Comparison of ENCODE assay signal across 10 cellular contexts in the genomic region with DNA sequence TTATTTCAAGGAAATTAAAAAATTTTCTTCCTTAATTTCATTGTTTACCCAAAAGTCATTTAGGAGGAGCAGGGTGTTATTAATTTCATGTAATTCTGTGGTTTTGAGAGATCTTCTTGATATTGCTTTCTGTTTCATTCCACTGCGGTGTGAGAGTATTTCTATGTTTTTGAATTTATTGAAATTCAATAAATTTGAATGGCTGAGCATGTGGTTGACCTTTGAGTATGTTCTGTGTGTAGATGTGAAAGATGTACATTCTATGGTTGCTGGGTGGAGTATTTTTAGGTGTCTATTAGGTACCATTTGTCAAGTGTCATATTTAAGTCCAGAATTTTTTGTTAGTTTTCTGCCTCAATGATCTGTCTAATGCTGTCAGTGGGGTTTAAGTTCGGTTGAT. TPM values are rescaled to one million over a fixed set of nuclear protein-coding genes. Genes with fewer than 3 reads are reported as not detected.
"Had no signal": no experiment of that assay in that cellular context is flagged by ENCODE, and none has a peak within 500 bp of the region (broad histone marks: within the 10 kb centered on the region; RNA-seq: fewer than 3 reads in every experiment).

No MANE protein-coding gene starts in this region.

- H3K4me3 ChIP-seq: GM23338 had no signal

- ATAC-seq: GM23338 had no signal

- FAIRE-seq: H1, H54, HTR-8/SVneo had no signal

- H2AFZ ChIP-seq: GM23338 had no signal

- H3K4me1 Mint-ChIP-seq: GM23338, H9, IgD-negative memory B cell had no signal

- H3K27ac ChIP-seq: KMS-11 had no signal

- H3K4me2 ChIP-seq: GM23338, KMS-11 had no signal

- H3K4me3 Mint-ChIP-seq: GM23338, H9, IgD-negative memory B cell had no signal

- H3K27ac Mint-ChIP-seq: GM23338, H9, IgD-negative memory B cell had no signal

- DNase-seq: H9, HCEC 1CT, KBM-7 had no signal

- H3K9ac ChIP-seq: KMS-11 had no signal

- H3K9me3 Mint-ChIP-seq: GM23338 had no signal

RNA-seq across cellular contexts. Expression of a gene that starts 40.5 kb away (rescaled TPM):
- total RNA-seq: HT-29 had no signal
- polyA plus RNA-seq: IgD-negative memory B cell had no signal
